ENCODE assay signal across 8 cellular contexts in the genomic region with DNA sequence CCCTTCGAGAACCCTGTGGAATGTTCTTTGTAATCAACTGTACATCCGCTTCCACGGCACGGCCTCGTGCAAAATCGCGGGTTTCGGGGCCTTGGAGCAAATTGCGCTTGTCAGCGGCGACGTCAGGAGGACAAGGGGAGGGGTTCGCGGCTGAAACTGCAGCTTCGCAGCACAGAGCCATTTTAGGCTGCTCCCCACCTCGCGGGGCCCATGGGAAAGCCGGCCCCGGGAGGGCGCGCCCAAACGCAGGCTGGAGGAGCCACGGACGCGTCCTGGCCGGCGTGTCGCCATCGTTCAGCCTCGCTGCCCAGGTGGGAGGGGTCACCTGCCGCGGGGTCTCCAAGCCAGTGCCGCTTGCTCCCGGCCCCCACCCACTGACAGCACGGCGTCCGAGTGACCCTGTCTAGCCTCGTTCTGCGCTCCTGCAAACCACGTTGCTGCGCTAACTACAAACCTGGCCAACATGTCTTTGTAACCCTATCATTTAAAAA. TPM values are rescaled to one million over a fixed set of nuclear protein-coding genes. Genes with fewer than 3 reads are reported as not detected.
DNase-seq lines count a peak whose midpoint lies in the region; ATAC-seq and TF ChIP-seq lines count a peak whose summit lies in the region.

No MANE protein-coding gene starts in this region.

- DNase-seq in GM10248 (ENCODE audit: extremely low spot score), result peak; percentile 57
- DNase-seq in activated gamma-delta T cell (lab: John Stamatoyannopoulos, UW), result peak; percentile 17
- DNase-seq in Right ventricle myocardium inferior (ENCODE audit: missing footprints), result peak; percentile 75
- DNase-seq in inferior parietal cortex (ENCODE audit: extremely low spot score), result no peak
- DNase-seq in NCI-H2107 treated with DMSO at 0.1 percent for 48 hours (lab: John Stamatoyannopoulos, UW; ENCODE audit: unreplicated experiment), result no peak
- DNase-seq in NCI-H1417 treated with DMSO at 0.1 percent for 48 hours (lab: John Stamatoyannopoulos, UW), result no peak

- TF ChIP-seq CTCF in GM10248 (IDR thresholded peaks at IDR 0.05; ENCODE audit: control extremely low read depth, extremely low read depth, low read depth, missing control alignments) (no peak), parathyroid adenoma (IDR thresholded peaks at IDR 0.05) (no peak)

- H3K4me2 ChIP-seq in parathyroid adenoma (ENCODE audit: low read length), result peak overlapping the region; percentile 99

- POLR2A ChIA-PET in GM10248 (lab: Yijun Ruan, JAX), result no interaction called here

- H3K27me3 ChIP-seq in parathyroid adenoma (ENCODE audit: control insufficient read depth, insufficient read depth, low read length), result no peaks in the 10 kb centered on the region

- peak overlapping the region; percentile 81 for H3K4me3 ChIP-seq in parathyroid adenoma (ENCODE audit: low read depth, low read length)

- ATAC-seq in HG03565 (IDR thresholded peaks at IDR 0.05; ENCODE audit: unreplicated experiment) (peak; percentile 14), Right ventricle myocardium inferior (peak; percentile 6)

- H3K9ac ChIP-seq in parathyroid adenoma, result no peak overlapping the region

- no peaks in the 10 kb centered on the region for H3K9me3 ChIP-seq in parathyroid adenoma (ENCODE audit: control insufficient read depth, low read length)

- H3K4me1 ChIP-seq in parathyroid adenoma, result peaks cover 14% of the 10 kb centered on the region

- peak overlapping the region; percentile 84 for H2AFZ ChIP-seq in parathyroid adenoma

- CTCF ChIA-PET in GM10248 (lab: Yijun Ruan, JAX), result interaction anchor here (0.8 to 2.2 kb wide), 9 partner anchors 8 to 488 kb away, joined by 3 to 11 read pairs (median 4); no protein-coding TSS in a partner anchor

- H3K27ac ChIP-seq in parathyroid adenoma, result peak overlapping the region; percentile 43

- H3K79me2 ChIP-seq in parathyroid adenoma, result peaks cover 5% of the 10 kb centered on the region

- intact Hi-C loops in Right ventricle myocardium inferior (cut with DNase I), result loop anchor here (2.0 to 5.0 kb wide), 2 partner anchors 67 to 201 kb away; no protein-coding TSS in a partner anchor

- no peaks in the 10 kb centered on the region for H3K36me3 ChIP-seq in parathyroid adenoma (ENCODE audit: control insufficient read depth, insufficient read depth, low read length)

RNA-seq across cellular contexts. Expression of gene SFMBT2, which starts 2.8 kb away (rescaled TPM):
- 9.6 TPM for total RNA-seq in Right ventricle myocardium inferior

Comparison
In these comparisons a context has a peak if more than half of its experiments do, and no peak if none do; other contexts are left out.
1. DNase-seq: peak in GM10248 (single experiment), activated gamma-delta T cell (single experiment) and Right ventricle myocardium inferior (single experiment); none in inferior parietal cortex (single experiment), NCI-H2107 treated with DMSO at 0.1 percent for 48 hours (single experiment) and NCI-H1417 treated with DMSO at 0.1 percent for 48 hours (single experiment).